ENCODE assay signal across 9 cellular contexts in genomic region chr4:128854433-128854832, GRCh38. TPM values are rescaled to one million over a fixed set of nuclear protein-coding genes. Genes with fewer than 3 reads are reported as not detected.
DNase-seq lines count a peak whose midpoint lies in the region; ATAC-seq, FAIRE-seq and TF ChIP-seq lines count a peak whose summit lies in the region.
"Had no signal": no experiment of that assay in that cellular context is flagged by ENCODE, and none has a peak within 500 bp of the region (broad histone marks: within the 10 kb centered on the region; RNA-seq: fewer than 3 reads in every experiment).

No MANE protein-coding gene starts in this region.

- 38 to 64% methylated on average over 6 of the region's 6 CpGs for WGBS in esophagus squamous epithelium, 2 donors

- no peaks in the 10 kb centered on the region for H3K27me3 ChIP-seq in esophagus squamous epithelium

- no peak overlapping the region for H3K27ac ChIP-seq in esophagus squamous epithelium

- H3K4me3 ChIP-seq in esophagus squamous epithelium = no peak overlapping the region

- intact Hi-C loops in esophagus squamous epithelium (cut with DNase I) = no loop called here

- TF ChIP-seq POLR2A in esophagus squamous epithelium (IDR thresholded peaks at IDR 0.05) = no peak

- peak; percentile 28 for DNase-seq in GDM1 (lab: John Stamatoyannopoulos, UW)
- peak; percentile 35 for DNase-seq in KBM-7
- DNase-seq in fibroblast of peridontal ligament (ENCODE audit: extremely low read depth) = peak; percentile 38
- no peak for DNase-seq in D721Med (ENCODE audit: insufficient read length, low spot score)
- DNase-seq in SIG-M5 treated with dmso at 0.1 percent for 504 hours (lab: John Stamatoyannopoulos, UW; ENCODE audit: unreplicated experiment) = no peak
- no peak for DNase-seq in T-helper 9 cell
- no peak for DNase-seq in esophagus squamous epithelium (lab: John Stamatoyannopoulos, UW)

- peaks cover 0 to 10% (median 0%) of the 10 kb centered on the region in 3 donors for H3K4me1 ChIP-seq in esophagus squamous epithelium

- TF ChIP-seq CTCF in D721Med (IDR thresholded peaks at IDR 0.05; ENCODE audit: insufficient read depth, missing control alignments) (no peak), esophagus squamous epithelium (IDR thresholded peaks at IDR 0.05) (no peak)

- H3K9me3 ChIP-seq in esophagus squamous epithelium = no peaks in the 10 kb centered on the region

- ATAC-seq in GM21447 (IDR thresholded peaks at IDR 0.05; ENCODE audit: unreplicated experiment) = peak; percentile 89
- ATAC-seq: Panc1 had no signal

- in situ Hi-C loops in KBM-7 (cut with MboI; ENCODE audit: low pct_unique_long_range_greater_than_20kb, low sequenced_read_pairs) = no loop called here

- H3K36me3 ChIP-seq in esophagus squamous epithelium = peaks cover 10 to 100% (median 55%) of the 10 kb centered on the region in 3 donors

- no peak for FAIRE-seq in D721Med (lab: Jason Lieb, UNC)

RNA-seq across cellular contexts. Expression of gene JADE1, which starts 44.9 kb away (rescaled TPM):
- 10 to 100 TPM in 2 of 4 donors, 1 to 10 TPM in 2; 3.6 to 27.1 (median 8.3) TPM for total RNA-seq in esophagus squamous epithelium

Comparison
In these comparisons a context has a peak if more than half of its experiments do, and no peak if none do; other contexts are left out.
1. DNase-seq: peak in GDM1 (single experiment), KBM-7 (single experiment) and fibroblast of peridontal ligament (single experiment); none in D721Med (single experiment), SIG-M5 treated with dmso at 0.1 percent for 504 hours (single experiment), T-helper 9 cell (single experiment) and esophagus squamous epithelium (single experiment).